Comparison of ENCODE assay signal across 30 cellular contexts in genomic region chr6:168105813-168106660, GRCh38. TPM values are rescaled to one million over a fixed set of nuclear protein-coding genes. Genes with fewer than 3 reads are reported as not detected.
DNase-seq lines count a peak whose midpoint lies in the region; ATAC-seq and TF ChIP-seq lines count a peak whose summit lies in the region.
"Had no signal": no experiment of that assay in that cellular context is flagged by ENCODE, and none has a peak within 500 bp of the region (broad histone marks: within the 10 kb centered on the region; RNA-seq: fewer than 3 reads in every experiment).

No MANE protein-coding gene starts in this region.

- ATAC-seq in SK-N-SH treated with all-trans-retinoic acid at 6 μM for 48 hours (no peak), HG02884 (IDR thresholded peaks at IDR 0.05; ENCODE audit: unreplicated experiment) (no peak)
- no peak for ATAC-seq in activated CD8-positive, alpha-beta T cell treated with anti-CD3 and anti-CD28 coated beads for 36 hours
- ATAC-seq: A549; activated CD8-positive, alpha-beta T cell treated with anti-CD3 and anti-CD28 coated beads, Interleukin-2, amount 10 ng/mL, durations not matched to agents 7 days and 5 days; naive thymus-derived CD8-positive, alpha-beta T cell had no signal

- H3K36me3 Mint-ChIP-seq in activated CD8-positive, alpha-beta T cell treated with anti-CD3 and anti-CD28 coated beads for 36 hours (ENCODE audit: low read depth), result no peaks in the 10 kb centered on the region
- H3K36me3 Mint-ChIP-seq: activated naive CD4-positive, alpha-beta T cell treated with anti-CD3 and anti-CD28 coated beads, Interleukin-2, amount 10 ng/mL, durations not matched to agents 7 days and 5 days; IgD-negative memory B cell; naive thymus-derived CD8-positive, alpha-beta T cell had no signal

- no peak for TF ChIP-seq EP300 in SK-N-SH (IDR thresholded peaks at IDR 0.05; ENCODE audit: borderline replicate concordance in 1 of 2, low read depth in 1 of 2, low read length in 1 of 2)

- CTCF ChIA-PET in SK-N-SH (lab: Yijun Ruan, JAX), result interaction anchor here (1.6 kb wide), 1 partner anchor 138 kb away, joined by 4 read pairs; no protein-coding TSS in a partner anchor
- CTCF ChIA-PET in activated CD8-positive, alpha-beta T cell treated with anti-CD3 and anti-CD28 coated beads for 36 hours (lab: Charles Lee), result no interaction called here

- TF ChIP-seq RAD21 in SK-N-SH (IDR thresholded peaks at IDR 0.05; ENCODE audit: low read length), result no peak

- 33% methylated on average over 12 of the region's 12 CpGs for WGBS in SK-N-SH (ENCODE audit: low lambda C conversion rate)
- 23% methylated on average over 11 of the region's 12 CpGs for WGBS in smooth muscle cell (ENCODE audit: low lambda C conversion rate)

- H3K4me2 ChIP-seq in SK-N-SH (no peak overlapping the region), smooth muscle cell (peak overlapping the region; percentile 61)
- H3K4me2 ChIP-seq: A549; BLaER1 treated with 17β-estradiol and CSF1 and Interleukin-3, amounts not matched to agents 10 nM and 100 nM; hepatocyte had no signal

- H3K9me3 ChIP-seq in SK-N-SH, result 0 out of 2 replicates have a peak, but pooled peaks cover 5% of the 10 kb centered on the region
- no peaks in the 10 kb centered on the region for H3K9me3 ChIP-seq in smooth muscle cell (replicated peaks; ENCODE audit: low read depth)
- H3K9me3 ChIP-seq: A549; ascending aorta; BLaER1 treated with 17β-estradiol and CSF1 and Interleukin-3, amounts not matched to agents 10 nM and 100 nM; colonic mucosa; prostate gland; vagina had no signal

- POLR2A ChIA-PET in SK-N-SH (lab: Yijun Ruan, JAX), result no interaction called here
- POLR2A ChIA-PET in activated CD8-positive, alpha-beta T cell treated with anti-CD3 and anti-CD28 coated beads for 36 hours (lab: Charles Lee), result no interaction called here

- peaks cover 27% of the 10 kb centered on the region for H3K27me3 Mint-ChIP-seq in activated CD8-positive, alpha-beta T cell treated with anti-CD3 and anti-CD28 coated beads for 36 hours

- no peaks in the 10 kb centered on the region for H3K27me3 ChIP-seq in SK-N-SH (ENCODE audit: insufficient read depth)
- H3K27me3 ChIP-seq in smooth muscle cell (ENCODE audit: low read depth), result no peaks in the 10 kb centered on the region
- H3K27me3 ChIP-seq: hepatocyte, vagina had no signal

- H3K9me2 ChIP-seq in SK-N-SH, result no peaks in the 10 kb centered on the region

- H3K27ac ChIP-seq in SK-N-SH (ENCODE audit: low read depth in 2 of 2, low read length in 1 of 2) (no peak overlapping the region), smooth muscle cell (ENCODE audit: low read depth) (no peak overlapping the region)
- H3K27ac ChIP-seq: A549; ascending aorta; BLaER1 treated with 17β-estradiol and CSF1 and Interleukin-3, amounts not matched to agents 10 nM and 100 nM; colonic mucosa; hepatocyte; prostate gland; vagina had no signal

- H3K79me2 ChIP-seq in SK-N-SH (ENCODE audit: insufficient read depth), result no peaks in the 10 kb centered on the region
- H3K79me2 ChIP-seq in smooth muscle cell (ENCODE audit: low read depth), result no peaks in the 10 kb centered on the region
- H3K79me2 ChIP-seq: hepatocyte had no signal

- H3F3A ChIP-seq in SK-N-SH (replicated peaks; ENCODE audit: insufficient read depth) (no peaks in the 10 kb centered on the region), smooth muscle cell (ENCODE audit: low read depth) (no peaks in the 10 kb centered on the region)

- no peaks in the 10 kb centered on the region for H4K20me1 ChIP-seq in SK-N-SH (ENCODE audit: insufficient read depth)
- H4K20me1 ChIP-seq in smooth muscle cell (ENCODE audit: low read depth), result no peaks in the 10 kb centered on the region
- H4K20me1 ChIP-seq: BLaER1 treated with 17β-estradiol and CSF1 and Interleukin-3, amounts not matched to agents 10 nM and 100 nM had no signal

- H3K9ac ChIP-seq in SK-N-SH (no peak overlapping the region), smooth muscle cell (ENCODE audit: low read depth) (no peak overlapping the region)
- H3K9ac ChIP-seq: BLaER1 treated with 17β-estradiol and CSF1 and Interleukin-3, amounts not matched to agents 10 nM and 100 nM had no signal

- H3K4me3 ChIP-seq in SK-N-SH (ENCODE audit: low read depth in 2 of 2, low read length in 1 of 2) (no peak overlapping the region), fibroblast of villous mesenchyme (ENCODE audit: low read depth, low read length) (no peak overlapping the region), smooth muscle cell (no peak overlapping the region)
- H3K4me3 ChIP-seq: A549; ascending aorta; BLaER1 treated with 17β-estradiol and CSF1 and Interleukin-3, amounts not matched to agents 10 nM and 100 nM; colonic mucosa; hepatocyte; prostate gland; vagina had no signal

- H3K9me3 Mint-ChIP-seq in activated CD8-positive, alpha-beta T cell treated with anti-CD3 and anti-CD28 coated beads for 36 hours, result no peaks in the 10 kb centered on the region
- H3K9me3 Mint-ChIP-seq: activated B cell treated with CpG ODN at 0.5 μM for 24 hours; activated naive CD4-positive, alpha-beta T cell treated with anti-CD3 and anti-CD28 coated beads, Interleukin-2, amount 10 ng/mL, durations not matched to agents 7 days and 5 days; activated T-cell treated with anti-CD3 and anti-CD28 coated beads, Interleukin-2, amount 50 U/mL, for 24 hours; endodermal cell; IgD-negative memory B cell; naive thymus-derived CD8-positive, alpha-beta T cell had no signal

- intact Hi-C loops in activated CD8-positive, alpha-beta T cell treated with anti-CD3 and anti-CD28 coated beads for 36 hours (cut with micrococcal nuclease), result no loop called here

- H2AFZ ChIP-seq in SK-N-SH (ENCODE audit: low read depth), result no peak overlapping the region
- H2AFZ ChIP-seq in smooth muscle cell (ENCODE audit: low read depth), result no peak overlapping the region
- H2AFZ ChIP-seq: hepatocyte had no signal

- peak; percentile 46 for DNase-seq in SK-N-SH
- peak; percentile 5 for DNase-seq in OCI-M1 (lab: John Stamatoyannopoulos, UW)
- peak; percentile 20 for DNase-seq in fibroblast of villous mesenchyme (ENCODE audit: low read depth)
- DNase-seq in smooth muscle cell (lab: John Stamatoyannopoulos, UW; ENCODE audit: unreplicated experiment), result no peak
- no peak for DNase-seq in activated CD8-positive, alpha-beta T cell treated with anti-CD3 and anti-CD28 coated beads for 36 hours
- no peak for DNase-seq in NCI-H446 (lab: John Stamatoyannopoulos, UW)
- DNase-seq: activated B cell treated with CpG ODN at 0.5 μM for 24 hours; activated CD8-positive, alpha-beta T cell treated with anti-CD3 and anti-CD28 coated beads, Interleukin-2, amount 10 ng/mL, durations not matched to agents 7 days and 5 days; activated naive CD4-positive, alpha-beta T cell treated with anti-CD3 and anti-CD28 coated beads, Interleukin-2, amount 10 ng/mL, durations not matched to agents 7 days and 5 days; activated T-cell treated with anti-CD3 and anti-CD28 coated beads, Interleukin-2, amount 50 U/mL, for 24 hours; colonic mucosa; DMS 273 treated with DMSO at 0.1 percent for 48 hours; endodermal cell; GOT3; mesenchymal stem cell; NCI-H1694 treated with DMSO at 0.1 percent for 48 hours; NCI-H524 treated with DMSO at 0.1 percent for 48 hours; small intestine had no signal

- no peaks in the 10 kb centered on the region for H3K36me3 ChIP-seq in SK-N-SH (replicated peaks in 1 of 2; ENCODE audit: control insufficient read depth in 1 of 2, insufficient read depth in 2 of 2, low read length in 1 of 2)
- no peaks in the 10 kb centered on the region for H3K36me3 ChIP-seq in smooth muscle cell (ENCODE audit: low read depth)
- H3K36me3 ChIP-seq: ascending aorta; BLaER1 treated with 17β-estradiol and CSF1 and Interleukin-3, amounts not matched to agents 10 nM and 100 nM; colonic mucosa; prostate gland; vagina had no signal

- no peak overlapping the region for H3K4me3 Mint-ChIP-seq in activated CD8-positive, alpha-beta T cell treated with anti-CD3 and anti-CD28 coated beads for 36 hours
- H3K4me3 Mint-ChIP-seq: activated B cell treated with CpG ODN at 0.5 μM for 24 hours; activated CD8-positive, alpha-beta T cell treated with anti-CD3 and anti-CD28 coated beads, Interleukin-2, amount 10 ng/mL, durations not matched to agents 7 days and 5 days; activated naive CD4-positive, alpha-beta T cell treated with anti-CD3 and anti-CD28 coated beads, Interleukin-2, amount 10 ng/mL, durations not matched to agents 7 days and 5 days; activated T-cell treated with anti-CD3 and anti-CD28 coated beads, Interleukin-2, amount 50 U/mL, for 24 hours; endodermal cell; naive thymus-derived CD8-positive, alpha-beta T cell had no signal

- no peak for TF ChIP-seq CTCF in SK-N-SH (IDR thresholded peaks at IDR 0.05)
- no peak for TF ChIP-seq CTCF in fibroblast of villous mesenchyme (IDR thresholded peaks at IDR 0.05; ENCODE audit: insufficient read depth, low read depth, low read length)
- TF ChIP-seq CTCF in smooth muscle cell (IDR thresholded peaks at IDR 0.05; ENCODE audit: borderline replicate concordance, insufficient read depth, poor library complexity, severe bottlenecking), result no peak
- TF ChIP-seq CTCF in activated CD8-positive, alpha-beta T cell treated with anti-CD3 and anti-CD28 coated beads for 36 hours (IDR thresholded peaks at IDR 0.05), result no peak

- no peaks in the 10 kb centered on the region for H3K4me1 Mint-ChIP-seq in activated CD8-positive, alpha-beta T cell treated with anti-CD3 and anti-CD28 coated beads for 36 hours (ENCODE audit: low read depth)
- H3K4me1 Mint-ChIP-seq: activated B cell treated with CpG ODN at 0.5 μM for 24 hours; activated naive CD4-positive, alpha-beta T cell treated with anti-CD3 and anti-CD28 coated beads, Interleukin-2, amount 10 ng/mL, durations not matched to agents 7 days and 5 days; naive thymus-derived CD8-positive, alpha-beta T cell had no signal

- no peak overlapping the region for H3K27ac Mint-ChIP-seq in activated CD8-positive, alpha-beta T cell treated with anti-CD3 and anti-CD28 coated beads for 36 hours
- H3K27ac Mint-ChIP-seq: activated B cell treated with CpG ODN at 0.5 μM for 24 hours; activated CD8-positive, alpha-beta T cell treated with anti-CD3 and anti-CD28 coated beads, Interleukin-2, amount 10 ng/mL, durations not matched to agents 7 days and 5 days; activated T-cell treated with anti-CD3 and anti-CD28 coated beads, Interleukin-2, amount 50 U/mL, for 24 hours; endodermal cell; IgD-negative memory B cell; naive thymus-derived CD8-positive, alpha-beta T cell had no signal

- H3K4me1 ChIP-seq in SK-N-SH (ENCODE audit: control insufficient read depth in 1 of 2, insufficient read depth in 2 of 2, low read depth in 1 of 2, low read length in 1 of 2) (peaks cover 0 to 13% of the 10 kb centered on the region in 2 experiments; a peak in 2 of 4 replicates), smooth muscle cell (ENCODE audit: low read depth) (no peaks in the 10 kb centered on the region)
- H3K4me1 ChIP-seq: A549; ascending aorta; BLaER1 treated with 17β-estradiol and CSF1 and Interleukin-3, amounts not matched to agents 10 nM and 100 nM; colonic mucosa; prostate gland had no signal

RNA-seq across cellular contexts. Expression of gene FRMD1, which starts 27.0 kb away (rescaled TPM):
- polyA plus RNA-seq in SK-N-SH (2012; rRNA removed) (0.02 TPM in 1 of 2 replicates, not detected in the other), smooth muscle cell (not detected in 2 replicates)
- polyA plus RNA-seq in SK-N-SH (2012; cell fraction: cytosol; rRNA removed), result 0.01 TPM in 1 of 2 replicates, not detected in the other
- 0.01 and 0.08 TPM in 2 replicates for polyA plus RNA-seq in SK-N-SH (2012; cell fraction: nucleus; rRNA removed)
- total RNA-seq in fibroblast of villous mesenchyme (not detected in 2 replicates), smooth muscle cell (not detected in 2 replicates)
- not detected for total RNA-seq in activated CD8-positive, alpha-beta T cell treated with anti-CD3 and anti-CD28 coated beads for 36 hours
- total RNA-seq: activated B cell treated with CpG ODN at 0.5 μM for 24 hours; activated CD8-positive, alpha-beta T cell treated with anti-CD3 and anti-CD28 coated beads, Interleukin-2, amount 10 ng/mL, durations not matched to agents 7 days and 5 days; ascending aorta; endodermal cell; naive thymus-derived CD8-positive, alpha-beta T cell; OCI-LY7; T-helper 2 cell treated with Interferon-gamma antibody and Interleukin-4, amounts not matched to agents 100 ng/mL and 5 ng/mL, for 36 hours; vagina had no signal
- polyA plus RNA-seq: A549; hepatocyte; IgD-negative memory B cell; naive thymus-derived CD8-positive, alpha-beta T cell had no signal

Comparison
In these comparisons a context has a peak if more than half of its experiments do, and no peak if none do; other contexts are left out.
1. DNase-seq: peak in SK-N-SH (single experiment), OCI-M1 (single experiment) and fibroblast of villous mesenchyme (single experiment); none in smooth muscle cell (single experiment), activated CD8-positive, alpha-beta T cell treated with anti-CD3 and anti-CD28 coated beads for 36 hours (single experiment) and NCI-H446 (0 of 2).